In the genomic region with DNA sequence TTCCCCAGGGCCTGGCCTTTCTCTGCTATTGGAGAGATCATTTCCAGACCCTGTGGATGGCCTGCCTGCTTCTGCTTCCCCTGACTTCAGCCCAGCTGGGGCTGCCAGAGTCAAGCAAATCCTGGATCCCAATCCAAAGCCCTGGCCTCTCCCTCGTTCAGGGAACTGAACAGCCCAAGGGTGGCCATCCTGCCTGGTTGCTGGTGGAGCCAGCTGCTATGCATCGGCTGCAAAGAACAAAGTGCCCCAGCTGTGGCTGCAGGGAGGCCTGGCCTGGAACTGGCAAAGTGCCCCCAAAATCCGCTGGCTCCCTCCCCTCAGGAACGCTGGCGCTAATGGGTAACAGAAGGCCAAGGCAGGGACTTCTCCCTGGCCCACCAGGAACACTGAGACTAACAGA, we compare ENCODE assay signal across 34 cellular contexts. TPM values are rescaled to one million over a fixed set of nuclear protein-coding genes. Genes with fewer than 3 reads are reported as not detected.
DNase-seq lines count a peak whose midpoint lies in the region; TF ChIP-seq lines count a peak whose summit lies in the region.
"Had no signal": no experiment of that assay in that cellular context is flagged by ENCODE, and none has a peak within 500 bp of the region (broad histone marks: within the 10 kb centered on the region; RNA-seq: fewer than 3 reads in every experiment).

No MANE protein-coding gene starts in this region.

- no peak overlapping the region for H3K4me3 ChIP-seq in BLaER1 treated with 17β-estradiol and CSF1 and Interleukin-3, amounts not matched to agents 10 nM and 100 nM
- no peak overlapping the region for H3K4me3 ChIP-seq in ovary
- H3K4me3 ChIP-seq: GM12878, MG63, Peyer's patch, prostate gland, tibial nerve had no signal

- TF ChIP-seq EP300 in ovary (IDR thresholded peaks at IDR 0.05): no peak

- no peaks in the 10 kb centered on the region for H4K20me1 ChIP-seq in BLaER1 treated with 17β-estradiol and CSF1 and Interleukin-3, amounts not matched to agents 10 nM and 100 nM

- in situ Hi-C loops in G401 (cut with HindIII; ENCODE audit: low sequenced_read_pairs): no loop called here

- no peak overlapping the region for H3K9ac ChIP-seq in BLaER1 treated with 17β-estradiol and CSF1 and Interleukin-3, amounts not matched to agents 10 nM and 100 nM

- H3K36me3 ChIP-seq in BLaER1 treated with 17β-estradiol and CSF1 and Interleukin-3, amounts not matched to agents 10 nM and 100 nM: no peaks in the 10 kb centered on the region
- no peaks in the 10 kb centered on the region for H3K36me3 ChIP-seq in ovary
- H3K36me3 ChIP-seq: brain microvascular endothelial cell, MG63, Peyer's patch, prostate gland, tibial nerve had no signal

- H3K27me3 ChIP-seq in BLaER1 treated with 17β-estradiol and CSF1 and Interleukin-3, amounts not matched to agents 10 nM and 100 nM: no peaks in the 10 kb centered on the region
- H3K27me3 ChIP-seq in ovary: no peaks in the 10 kb centered on the region
- H3K27me3 ChIP-seq: brain microvascular endothelial cell, MG63, Peyer's patch, tibial nerve had no signal

- intact Hi-C loops in ovary (cut with DNase I): no loop called here

- peak; percentile 38 for TF ChIP-seq CTCF in AG09319 (IDR thresholded peaks at IDR 0.05; ENCODE audit: low read depth, low read length)
- TF ChIP-seq CTCF in ovary (IDR thresholded peaks at IDR 0.05): no peak

- TF ChIP-seq POLR2A in ovary (IDR thresholded peaks at IDR 0.05): no peak

- peak overlapping the region in 1 of 11 experiments; percentile 22; a peak in 3 of 22 replicates for H3K27ac ChIP-seq in BLaER1 treated with 17β-estradiol and CSF1 and Interleukin-3, amounts not matched to agents 10 nM and 100 nM
- H3K27ac ChIP-seq in ovary: no peak overlapping the region
- H3K27ac ChIP-seq: brain microvascular endothelial cell, Peyer's patch, prostate gland, tibial nerve had no signal

- peak overlapping the region in 8 of 11 experiments; percentile 24 to 54 (median 45); a peak in 9 of 22 replicates for H3K4me2 ChIP-seq in BLaER1 treated with 17β-estradiol and CSF1 and Interleukin-3, amounts not matched to agents 10 nM and 100 nM

- peaks cover 12 to 23% (median 17%) of the 10 kb centered on the region in 10 experiments for H3K4me1 ChIP-seq in BLaER1 treated with 17β-estradiol and CSF1 and Interleukin-3, amounts not matched to agents 10 nM and 100 nM
- H3K4me1 ChIP-seq in ovary (ENCODE audit: insufficient read depth): no peaks in the 10 kb centered on the region
- H3K4me1 ChIP-seq: Peyer's patch, prostate gland, tibial nerve had no signal

- no peaks in the 10 kb centered on the region for H3K9me3 ChIP-seq in BLaER1 treated with 17β-estradiol and CSF1 and Interleukin-3, amounts not matched to agents 10 nM and 100 nM (replicated peaks in 1 of 11)
- H3K9me3 ChIP-seq in ovary: no peaks in the 10 kb centered on the region
- H3K9me3 ChIP-seq: MG63, Peyer's patch, prostate gland, tibial nerve had no signal

- DNase-seq in AG09319 (ENCODE audit: extremely low read depth, low read depth) (peak; percentile 64), fibroblast of gingiva (ENCODE audit: low read depth) (peak; percentile 80), ovary (peak in 4 of 5 donors; percentile 35 to 77 (median 48)), hepatic stellate cell (ENCODE audit: low spot score) (no peak), G401 (ENCODE audit: low spot score) (no peak)
- no peak for DNase-seq in stimulated activated naive CD4-positive, alpha-beta T cell treated with Interleukin-2 at 50 U/mL for 16 hours (lab: John Stamatoyannopoulos, UW)
- DNase-seq: activated CD4-positive, alpha-beta T cell treated with anti-CD3 and anti-CD28 coated beads for 36 hours; activated CD8-positive, alpha-beta T cell treated with anti-CD3 and anti-CD28 coated beads, Interleukin-2, amount 10 ng/mL, durations not matched to agents 7 days and 5 days; activated naive CD4-positive, alpha-beta T cell treated with anti-CD3 and anti-CD28 coated beads, Interleukin-2, amount 50 U/mL, for 16 hours; brain microvascular endothelial cell; Calu3; CD4-positive, CD25-positive, alpha-beta regulatory T cell; H9; KBM-7; MG63; naive thymus-derived CD4-positive, alpha-beta T cell; NCI-H1105; NCI-H187; NCI-H524 treated with DMSO at 0.1 percent for 48 hours; Peyer's patch; SIG-M5; stimulated activated CD4-positive, alpha-beta T cell treated with anti-CD3 and anti-CD28 coated beads, Interleukin-4, amount 100 ng/mL, for 1 hour; SW 1271; T-helper 9 cell had no signal

- 22 to 36% (median 31%) methylated on average over 4 to 5 of the region's 5 CpGs for WGBS in ovary, 3 donors

RNA-seq across cellular contexts. Expression of gene LRRC74A, which starts 56.4 kb away (rescaled TPM):
- total RNA-seq in ovary: under 1 TPM in 1 of 7 donors, not detected in 6; 0.12 TPM
- polyA plus RNA-seq in ovary: under 1 TPM in 1 of 2 donors, not detected in 1; 0.10 TPM
- not detected in 2 replicates for total RNA-seq in G401 (2014; rRNA removed; shearing (Covaris generic))
- total RNA-seq: activated CD4-positive, alpha-beta T cell treated with anti-CD3 and anti-CD28 coated beads for 36 hours; activated CD8-positive, alpha-beta T cell treated with anti-CD3 and anti-CD28 coated beads, Interleukin-2, amount 10 ng/mL, durations not matched to agents 7 days and 5 days; Calu3; CD4-positive, CD25-positive, alpha-beta regulatory T cell; cerebellum; dermis microvascular lymphatic vessel endothelial cell; fibroblast of lung; glomerular endothelial cell; GM12878; H9; liver; mesothelial cell of epicardium; naive thymus-derived CD4-positive, alpha-beta T cell; Peyer's patch; tibial nerve had no signal
- polyA plus RNA-seq: CD4-positive, CD25-positive, alpha-beta regulatory T cell; fibroblast of lung; GM12878; liver; naive thymus-derived CD4-positive, alpha-beta T cell had no signal

Comparison
In these comparisons a context has a peak if more than half of its experiments do, and no peak if none do; other contexts are left out.
1. DNase-seq: peak in AG09319 (single experiment), fibroblast of gingiva (single experiment) and ovary (4 of 5); none in hepatic stellate cell (single experiment), G401 (single experiment) and stimulated activated naive CD4-positive, alpha-beta T cell treated with Interleukin-2 at 50 U/mL for 16 hours (single experiment).